In genomic region chr13:113147206-113147605, GRCh38 we compare ENCODE assay signal across 1 cellular context.
TF ChIP-seq lines count a peak whose summit lies in the region.

No MANE protein-coding gene starts in this region.

TF ChIP-seq in HepG2, 621 proteins besides CTCF, POLR2A, EP300 and RAD21:
- no peak for TF ChIP-seq BHLHE40 (IDR thresholded peaks at IDR 0.05; ENCODE audit: low read length)
- no peak for TF ChIP-seq ZNF761 (CRISPR knock-in tag; conservative IDR thresholded peaks at IDR 0.05)
- TF ChIP-seq TEAD3 (CRISPR knock-in tag; optimal IDR thresholded peaks at IDR 0.05; ENCODE audit: borderline replicate concordance): no peak
- TF ChIP-seq ZNF687 (CRISPR knock-in tag; IDR thresholded peaks at IDR 0.05): peak; percentile 23; the same call in 1 of the 2 replicates
- TF ChIP-seq HNF1B (CRISPR knock-in tag; IDR thresholded peaks at IDR 0.05): no peak
